Comparison of ENCODE assay signal across 28 cellular contexts in genomic region chr15:33324609-33325008, GRCh38. TPM values are rescaled to one million over a fixed set of nuclear protein-coding genes. Genes with fewer than 3 reads are reported as not detected.
"Had no signal": no experiment of that assay in that cellular context is flagged by ENCODE, and none has a peak within 500 bp of the region (broad histone marks: within the 10 kb centered on the region; RNA-seq: fewer than 3 reads in every experiment).

No MANE protein-coding gene starts in this region.

- H3K4me1 Mint-ChIP-seq: nephron; neural progenitor cell; stimulated activated effector memory CD8-positive, alpha-beta T cell treated with anti-CD3 and anti-CD28 coated beads, Interleukin-12 subunit alpha, Interleukin-12 subunit beta, amount 100 ng/mL, for 72 hours had no signal

- H3K27ac Mint-ChIP-seq: nephron; neural progenitor cell; progenitor cell of endocrine pancreas; stimulated activated effector memory CD8-positive, alpha-beta T cell treated with anti-CD3 and anti-CD28 coated beads, Interleukin-12 subunit alpha, Interleukin-12 subunit beta, amount 100 ng/mL, for 72 hours; stimulated activated naive B cell treated with anti-CD40 and anti-IgM and Interleukin-4, amounts not matched to agents 10 μg/mL and 1 μg/mL and 100 μg/mL, for 72 hours; stimulated activated naive CD8-positive, alpha-beta T cell treated with anti-CD3 and anti-CD28 coated beads, Interleukin-15, Interleukin-2, amounts not matched to agents 100 ng/mL and 50 ng/mL, for 24 hours had no signal

- H3K27me3 ChIP-seq: neural progenitor cell, ovary, right lobe of liver, sigmoid colon, stomach, thyroid gland, tibial nerve, upper lobe of left lung, vagina had no signal

- H3K36me3 Mint-ChIP-seq: neural progenitor cell; stimulated activated effector memory CD8-positive, alpha-beta T cell treated with anti-CD3 and anti-CD28 coated beads, Interleukin-12 subunit alpha, Interleukin-12 subunit beta, amount 100 ng/mL, for 72 hours; stimulated activated naive B cell treated with anti-CD40 and anti-IgM and Interleukin-4, amounts not matched to agents 10 μg/mL and 1 μg/mL and 100 μg/mL, for 72 hours had no signal

- ATAC-seq: psoas muscle; right cardiac atrium; right lobe of liver; stimulated activated effector memory CD8-positive, alpha-beta T cell treated with anti-CD3 and anti-CD28 coated beads, Interleukin-12 subunit alpha, Interleukin-12 subunit beta, amount 100 ng/mL, for 72 hours had no signal

- H3K4me2 ChIP-seq: neural progenitor cell had no signal

- H2AFZ ChIP-seq: neural progenitor cell, parathyroid adenoma had no signal

- H3K36me3 ChIP-seq: neural progenitor cell, ovary, right lobe of liver, sigmoid colon, stomach, thoracic aorta, thyroid gland, tibial nerve, upper lobe of left lung, vagina had no signal

- DNase-seq: occipital lobe; ovary; posterior cingulate gyrus; psoas muscle; right cardiac atrium; right lobe of liver; sigmoid colon; small intestine; stimulated activated CD4-positive, alpha-beta T cell treated with anti-CD3 and anti-CD28 coated beads, Interleukin-15, amount 100 ng/mL, for 24 hours; stimulated activated CD4-positive, alpha-beta T cell treated with anti-CD3 and anti-CD28 coated beads, Interleukin-2, amount 100 ng/mL, for 24 hours; stimulated activated CD4-positive, alpha-beta T cell treated with anti-CD3 and anti-CD28 coated beads, Interleukin-2, amount 100 ng/mL, for 48 hours; stimulated activated CD4-positive, alpha-beta T cell treated with anti-CD3 and anti-CD28 coated beads, Interleukin-4, amount 100 ng/mL, for 24 hours; stimulated activated naive B cell treated with anti-CD40 and anti-IgM and Interleukin-4, amounts not matched to agents 10 μg/mL and 1 μg/mL and 100 μg/mL, for 72 hours; stimulated activated naive CD4-positive, alpha-beta T cell treated with Interleukin-2 at 50 U/mL for 16 hours; stomach; thyroid gland; trophoblast cell; upper lobe of left lung had no signal

- H3K79me2 ChIP-seq: parathyroid adenoma had no signal

- H3K4me3 ChIP-seq: neural progenitor cell, ovary, psoas muscle, right lobe of liver, sigmoid colon, stomach, thoracic aorta, thyroid gland, tibial nerve, upper lobe of left lung, vagina had no signal

- H3K4me1 ChIP-seq: parathyroid adenoma, right lobe of liver, sigmoid colon, stomach, thyroid gland, tibial nerve, upper lobe of left lung, vagina had no signal

- H3K9me3 ChIP-seq: ovary, psoas muscle, right lobe of liver, sigmoid colon, stomach, thoracic aorta, thyroid gland, tibial nerve, upper lobe of left lung, vagina had no signal

- H3K9ac ChIP-seq: neural progenitor cell, parathyroid adenoma had no signal

- H3K9me3 Mint-ChIP-seq: nephron; neural progenitor cell; stimulated activated naive CD8-positive, alpha-beta T cell treated with anti-CD3 and anti-CD28 coated beads, Interleukin-15, Interleukin-2, amounts not matched to agents 100 ng/mL and 50 ng/mL, for 24 hours had no signal

- H3K27ac ChIP-seq: neural progenitor cell, ovary, parathyroid adenoma, psoas muscle, right lobe of liver, sigmoid colon, stomach, thoracic aorta, thyroid gland, tibial nerve, upper lobe of left lung, vagina had no signal

- H3K4me3 Mint-ChIP-seq: nephron; neural progenitor cell; stimulated activated effector memory CD8-positive, alpha-beta T cell treated with anti-CD3 and anti-CD28 coated beads, Interleukin-12 subunit alpha, Interleukin-12 subunit beta, amount 100 ng/mL, for 72 hours; stimulated activated naive B cell treated with anti-CD40 and anti-IgM and Interleukin-4, amounts not matched to agents 10 μg/mL and 1 μg/mL and 100 μg/mL, for 72 hours; stimulated activated naive CD8-positive, alpha-beta T cell treated with anti-CD3 and anti-CD28 coated beads, Interleukin-15, Interleukin-2, amounts not matched to agents 100 ng/mL and 50 ng/mL, for 24 hours had no signal

RNA-seq across cellular contexts. Expression of gene RYR3, which starts 13.8 kb away (rescaled TPM):
- total RNA-seq: osteoblast had no signal
